In the genomic region with DNA sequence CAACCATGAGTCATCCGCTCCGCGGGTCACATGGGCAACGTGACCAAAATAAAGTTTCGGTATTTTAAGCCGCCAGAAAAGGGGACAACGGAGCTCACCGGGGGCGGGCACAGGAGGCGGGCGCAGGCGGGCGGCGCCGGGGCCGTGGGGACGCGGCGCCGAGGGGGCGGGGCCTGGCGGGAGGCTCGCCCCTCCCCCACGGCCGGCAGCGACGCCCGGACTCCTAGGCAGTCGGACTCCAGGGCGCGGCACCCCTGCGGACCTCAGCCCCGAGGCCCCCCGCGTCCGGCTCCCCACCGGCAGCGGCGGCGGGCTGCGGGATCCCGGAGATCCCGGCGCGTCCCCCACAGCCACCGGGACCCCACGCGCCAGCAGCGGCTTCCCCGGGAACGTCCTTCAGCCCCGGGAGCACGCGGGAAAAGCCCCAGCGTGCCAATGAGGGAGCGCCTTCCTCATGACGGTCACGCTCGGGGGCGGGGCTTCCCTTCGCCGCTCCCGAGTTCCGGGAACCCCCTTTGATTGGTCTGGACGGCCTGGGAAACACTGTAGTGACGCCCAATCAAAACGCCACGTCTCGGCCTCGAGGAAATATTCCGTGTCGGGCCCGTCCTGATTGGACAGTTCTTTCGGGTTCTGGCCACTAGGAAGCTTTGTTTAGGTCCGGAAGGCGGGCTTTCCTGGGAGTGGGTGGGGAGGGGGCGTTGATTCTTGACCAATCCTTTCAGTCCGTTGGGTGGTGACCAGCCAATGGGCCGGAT, we compare ENCODE assay signal across 8 cellular contexts. TPM values are rescaled to one million over a fixed set of nuclear protein-coding genes. Genes with fewer than 3 reads are reported as not detected.
DNase-seq lines count a peak whose midpoint lies in the region; ATAC-seq and TF ChIP-seq lines count a peak whose summit lies in the region.

No MANE protein-coding gene starts in this region.

- POLR2A ChIA-PET in activated CD4-positive, alpha-beta T cell treated with anti-CD3 and anti-CD28 coated beads, Interleukin-2, amount 10 ng/mL, durations not matched to agents 7 days and 5 days (lab: Charles Lee), result interaction anchor here (0.6 to 1.0 kb wide), 3 partner anchors 18 to 181 kb away, joined by 3 to 4 read pairs (median 4); no protein-coding TSS in a partner anchor

- peak overlapping the region; percentile 76 to 94 (median 92) for H3K4me3 ChIP-seq in BLaER1 treated with 17β-estradiol and CSF1 and Interleukin-3, amounts not matched to agents 10 nM and 100 nM
- peak overlapping the region; percentile 94 for H3K4me3 ChIP-seq in coronary artery

- ATAC-seq in GM19351 (IDR thresholded peaks at IDR 0.05; ENCODE audit: unreplicated experiment) (peak; percentile 66), HG03520 (IDR thresholded peaks at IDR 0.05; ENCODE audit: unreplicated experiment) (peak; percentile 69)

- no peaks in the 10 kb centered on the region for H3K27me3 Mint-ChIP-seq in activated CD4-positive, alpha-beta T cell treated with anti-CD3 and anti-CD28 coated beads, Interleukin-2, amount 10 ng/mL, durations not matched to agents 7 days and 5 days

- peak overlapping the region; percentile 92 for H3K27ac Mint-ChIP-seq in activated CD4-positive, alpha-beta T cell treated with anti-CD3 and anti-CD28 coated beads, Interleukin-2, amount 10 ng/mL, durations not matched to agents 7 days and 5 days

- peaks cover 32 to 40% (median 38%) of the 10 kb centered on the region in 11 experiments; a peak in 21 of 22 replicates for H4K20me1 ChIP-seq in BLaER1 treated with 17β-estradiol and CSF1 and Interleukin-3, amounts not matched to agents 10 nM and 100 nM

- H3K27me3 ChIP-seq in BLaER1 treated with 17β-estradiol and CSF1 and Interleukin-3, amounts not matched to agents 10 nM and 100 nM, result no peaks in the 10 kb centered on the region
- H3K27me3 ChIP-seq in layer of hippocampus (ENCODE audit: control insufficient read depth, insufficient read depth, low read length), result no peaks in the 10 kb centered on the region

- peak overlapping the region in 10 of 11 experiments; percentile 80 to 90 (median 84); a peak in 19 of 22 replicates for H3K4me2 ChIP-seq in BLaER1 treated with 17β-estradiol and CSF1 and Interleukin-3, amounts not matched to agents 10 nM and 100 nM

- H3K27ac ChIP-seq in BLaER1 treated with 17β-estradiol and CSF1 and Interleukin-3, amounts not matched to agents 10 nM and 100 nM, result peak overlapping the region; percentile 87 to 99 (median 96)
- H3K27ac ChIP-seq in coronary artery (peak overlapping the region; percentile 99 to 100), layer of hippocampus (ENCODE audit: low read depth, low read length) (peak overlapping the region; percentile 96)

- TF ChIP-seq CTCF in coronary artery (IDR thresholded peaks at IDR 0.05), result no peak

- no peaks in the 10 kb centered on the region for H3K9me3 Mint-ChIP-seq in activated CD4-positive, alpha-beta T cell treated with anti-CD3 and anti-CD28 coated beads, Interleukin-2, amount 10 ng/mL, durations not matched to agents 7 days and 5 days

- peak; percentile 98 for DNase-seq in NCI-H526 treated with DMSO at 0.1 percent for 48 hours (lab: John Stamatoyannopoulos, UW)
- peak; percentile 100 for DNase-seq in activated CD4-positive, alpha-beta T cell treated with anti-CD3 and anti-CD28 coated beads, Interleukin-2, amount 10 ng/mL, durations not matched to agents 7 days and 5 days
- peak; percentile 100 for DNase-seq in coronary artery (ENCODE audit: low spot score)
- DNase-seq in stimulated activated CD4-positive, alpha-beta T cell treated with anti-CD3 and anti-CD28 coated beads, Interleukin-1b, Interleukin-23, amount 100 ng/mL, for 24 hours (ENCODE audit: low read depth in 4 of 4, low spot score in 1 of 4), result peak; percentile 97 to 98 (median 98)

- peaks cover 41 to 57% (median 53%) of the 10 kb centered on the region in 10 experiments for H3K4me1 ChIP-seq in BLaER1 treated with 17β-estradiol and CSF1 and Interleukin-3, amounts not matched to agents 10 nM and 100 nM

- H3K4me1 Mint-ChIP-seq in activated CD4-positive, alpha-beta T cell treated with anti-CD3 and anti-CD28 coated beads, Interleukin-2, amount 10 ng/mL, durations not matched to agents 7 days and 5 days, result peaks cover 43% of the 10 kb centered on the region

- peaks cover 20% of the 10 kb centered on the region for H3K36me3 Mint-ChIP-seq in activated CD4-positive, alpha-beta T cell treated with anti-CD3 and anti-CD28 coated beads, Interleukin-2, amount 10 ng/mL, durations not matched to agents 7 days and 5 days (ENCODE audit: low read depth)

- H3K36me3 ChIP-seq in BLaER1 treated with 17β-estradiol and CSF1 and Interleukin-3, amounts not matched to agents 10 nM and 100 nM, result peaks cover 0 to 11% (median 3%) of the 10 kb centered on the region in 11 experiments; a peak in 8 of 22 replicates

- H3K9ac ChIP-seq in BLaER1 treated with 17β-estradiol and CSF1 and Interleukin-3, amounts not matched to agents 10 nM and 100 nM, result peak overlapping the region; percentile 86 to 99 (median 95)

- H3K9me3 ChIP-seq in BLaER1 treated with 17β-estradiol and CSF1 and Interleukin-3, amounts not matched to agents 10 nM and 100 nM (replicated peaks in 1 of 11), result 0 out of 22 replicates have a peak, but pooled peaks cover 0 to 12% (median 0%) of the 10 kb centered on the region in 11 experiments

- peak overlapping the region; percentile 86 for H3K4me3 Mint-ChIP-seq in activated CD4-positive, alpha-beta T cell treated with anti-CD3 and anti-CD28 coated beads, Interleukin-2, amount 10 ng/mL, durations not matched to agents 7 days and 5 days

- CTCF ChIA-PET in activated CD4-positive, alpha-beta T cell treated with anti-CD3 and anti-CD28 coated beads, Interleukin-2, amount 10 ng/mL, durations not matched to agents 7 days and 5 days (lab: Charles Lee), result interaction anchor here (0.8 to 1.4 kb wide), 4 partner anchors 17 to 433 kb away, joined by 3 to 4 read pairs (median 4); a partner anchor contains a TSS

RNA-seq across cellular contexts. Expression of a gene that starts 0.5 kb away (rescaled TPM):
- 10 to 100 TPM; 39.3 to 48.8 TPM for total RNA-seq in activated CD4-positive, alpha-beta T cell treated with anti-CD3 and anti-CD28 coated beads, Interleukin-2, amount 10 ng/mL, durations not matched to agents 7 days and 5 days

Comparison
In these comparisons a context has a peak if more than half of its experiments do, and no peak if none do; other contexts are left out.
1. Peak in every context shown above with its lines: DNase-seq, ATAC-seq, H3K4me3 ChIP-seq and H3K27ac ChIP-seq.